Comparison of ENCODE assay signal across 34 cellular contexts in the genomic region with DNA sequence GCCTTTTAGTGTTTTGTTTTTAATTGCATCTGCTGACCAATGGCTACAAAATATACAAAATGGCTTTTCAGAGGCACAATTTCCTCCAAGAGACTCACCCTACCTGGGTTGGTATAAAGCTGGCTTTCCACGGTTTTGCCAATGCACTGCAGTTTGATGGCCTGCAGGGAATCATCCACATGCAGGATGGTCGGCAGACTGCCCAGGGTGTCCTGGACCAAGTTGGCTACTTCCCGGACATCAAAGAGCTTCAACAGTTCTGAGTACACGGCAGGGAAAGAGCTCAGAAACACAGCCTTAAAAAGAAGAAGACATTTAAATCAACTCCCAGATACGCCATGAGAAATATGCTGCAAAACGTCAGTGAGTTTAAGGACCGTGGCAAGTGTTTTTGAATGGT.
"Had no signal": no experiment of that assay in that cellular context is flagged by ENCODE, and none has a peak within 500 bp of the region (broad histone marks: within the 10 kb centered on the region; RNA-seq: fewer than 3 reads in every experiment).

No MANE protein-coding gene starts in this region.

- DNase-seq: activated B cell treated with CpG ODN at 0.5 μM for 24 hours; activated CD4-positive, alpha-beta T cell treated with anti-CD3 and anti-CD28 coated beads for 48 hours; activated CD4-positive, alpha-beta T cell treated with anti-CD3 and anti-CD28 coated beads, Interleukin-2, amount 50 U/mL, for 1 hour; activated CD4-positive, alpha-beta T cell treated with anti-CD3 and anti-CD28 coated beads, Interleukin-2, amount 50 U/mL, for 48 hours; activated CD8-positive, alpha-beta memory T cell treated with anti-CD3 and anti-CD28 coated beads for 24 hours; activated CD8-positive, alpha-beta T cell treated with anti-CD3 and anti-CD28 coated beads for 36 hours; activated effector memory CD4-positive, alpha-beta T cell treated with anti-CD3 and anti-CD28 coated beads, Interleukin-2, amount 50 U/mL, for 16 hours; activated naive CD4-positive, alpha-beta T cell; activated naive CD4-positive, alpha-beta T cell treated with anti-CD3 and anti-CD28 coated beads, Interleukin-2, amount 10 ng/mL, durations not matched to agents 7 days and 5 days; activated naive CD8-positive, alpha-beta T cell treated with anti-CD3 and anti-CD28 coated beads, Interleukin-2, amount 10 ng/mL, durations not matched to agents 7 days and 5 days; activated T-cell treated with anti-CD3 and anti-CD28 coated beads, Interleukin-2, amount 50 U/mL, for 4 hours; amniotic stem cell; brain microvascular endothelial cell; cerebellar nuclear complex; effector memory CD4-positive, alpha-beta T cell; endodermal cell; foreskin keratinocyte; gastrocnemius medialis; heart right ventricle; T-helper 1 cell; T-helper 17 cell; T1000; WERI-Rb-1 had no signal

- H3K4me1 Mint-ChIP-seq: activated B cell treated with CpG ODN at 0.5 μM for 24 hours, endodermal cell, T-helper 17 cell had no signal

- H3K27me3 Mint-ChIP-seq: activated B cell treated with CpG ODN at 0.5 μM for 24 hours; activated naive CD4-positive, alpha-beta T cell treated with anti-CD3 and anti-CD28 coated beads, Interleukin-2, amount 10 ng/mL, durations not matched to agents 7 days and 5 days; dendritic cell treated with granulocyte-macrophage colony-stimulating factor and Interleukin-4, amounts not matched to agents 40 ng/mL and 50 ng/mL, for 4 days had no signal

- H3K27ac ChIP-seq: brain microvascular endothelial cell, coronary artery, foreskin keratinocyte, gastrocnemius medialis, heart right ventricle, hepatocyte, WERI-Rb-1 had no signal

- H3K27me3 ChIP-seq: brain microvascular endothelial cell, dorsolateral prefrontal cortex, foreskin keratinocyte, gastrocnemius medialis, heart right ventricle, hepatocyte had no signal

- H3K4me3 Mint-ChIP-seq: activated B cell treated with CpG ODN at 0.5 μM for 24 hours; activated CD8-positive, alpha-beta T cell treated with anti-CD3 and anti-CD28 coated beads for 36 hours; activated naive CD4-positive, alpha-beta T cell treated with anti-CD3 and anti-CD28 coated beads, Interleukin-2, amount 10 ng/mL, durations not matched to agents 7 days and 5 days; activated naive CD8-positive, alpha-beta T cell treated with anti-CD3 and anti-CD28 coated beads, Interleukin-2, amount 10 ng/mL, durations not matched to agents 7 days and 5 days; activated T-cell treated with anti-CD3 and anti-CD28 coated beads, Interleukin-2, amount 50 U/mL, for 4 hours; dendritic cell treated with granulocyte-macrophage colony-stimulating factor and Interleukin-4, amounts not matched to agents 40 ng/mL and 50 ng/mL, for 4 days; endodermal cell; T-helper 17 cell; T-helper 2 cell treated with Interferon-gamma antibody and Interleukin-4, amounts not matched to agents 5 μg/mL and 100 μg/mL, for 36 hours had no signal

- H3K27ac Mint-ChIP-seq: activated B cell treated with CpG ODN at 0.5 μM for 24 hours; activated CD8-positive, alpha-beta T cell treated with anti-CD3 and anti-CD28 coated beads for 36 hours; activated naive CD4-positive, alpha-beta T cell treated with anti-CD3 and anti-CD28 coated beads, Interleukin-2, amount 10 ng/mL, durations not matched to agents 7 days and 5 days; activated naive CD4-positive, alpha-beta T cell treated with anti-CD3 and anti-CD28 coated beads, Interleukin-2, amount 50 U/mL, for 72 hours; activated naive CD8-positive, alpha-beta T cell treated with anti-CD3 and anti-CD28 coated beads, Interleukin-2, amount 10 ng/mL, durations not matched to agents 7 days and 5 days; activated T-helper 2 cell treated with anti-CD3 and anti-CD28 coated beads, Interferon-gamma antibody, Interleukin-2, Interleukin-4, amounts not matched to agents 10 μg/mL and 5 μg/mL and 100 μg/mL, durations not matched to agents 14 hours and 24 hours and 36 hours; dendritic cell treated with granulocyte-macrophage colony-stimulating factor and Interleukin-4, amounts not matched to agents 40 ng/mL and 50 ng/mL, for 4 days; endodermal cell; T-helper 17 cell; T-helper 2 cell treated with Interferon-gamma antibody and Interleukin-4, amounts not matched to agents 5 μg/mL and 100 μg/mL, for 36 hours had no signal

- H3K4me3 ChIP-seq: coronary artery, dorsolateral prefrontal cortex, gastrocnemius medialis, heart right ventricle, hepatocyte had no signal

- H3K9me3 Mint-ChIP-seq: activated B cell treated with CpG ODN at 0.5 μM for 24 hours; activated CD8-positive, alpha-beta T cell treated with anti-CD3 and anti-CD28 coated beads for 36 hours; activated naive CD4-positive, alpha-beta T cell treated with anti-CD3 and anti-CD28 coated beads, Interleukin-2, amount 10 ng/mL, durations not matched to agents 7 days and 5 days; activated naive CD4-positive, alpha-beta T cell treated with anti-CD3 and anti-CD28 coated beads, Interleukin-2, amount 50 U/mL, for 72 hours; activated naive CD8-positive, alpha-beta T cell treated with anti-CD3 and anti-CD28 coated beads, Interleukin-2, amount 10 ng/mL, durations not matched to agents 7 days and 5 days; activated T-cell treated with anti-CD3 and anti-CD28 coated beads, Interleukin-2, amount 50 U/mL, for 4 hours; activated T-helper 2 cell treated with anti-CD3 and anti-CD28 coated beads, Interferon-gamma antibody, Interleukin-2, Interleukin-4, amounts not matched to agents 10 μg/mL and 5 μg/mL and 100 μg/mL, durations not matched to agents 14 hours and 24 hours and 36 hours; dendritic cell treated with granulocyte-macrophage colony-stimulating factor and Interleukin-4, amounts not matched to agents 40 ng/mL and 50 ng/mL, for 4 days; endodermal cell; T-helper 2 cell treated with Interferon-gamma antibody and Interleukin-4, amounts not matched to agents 5 μg/mL and 100 μg/mL, for 36 hours had no signal

- ATAC-seq: activated CD4-positive, CD25-positive, alpha-beta regulatory T cell treated with anti-CD3 and anti-CD28 coated beads, Interleukin-2, amount 50 U/mL, for 24 hours; activated CD8-positive, alpha-beta T cell treated with anti-CD3 and anti-CD28 coated beads for 36 hours; activated naive CD4-positive, alpha-beta T cell treated with anti-CD3 and anti-CD28 coated beads, Interleukin-2, amount 50 U/mL, for 72 hours; activated T-cell treated with anti-CD3 and anti-CD28 coated beads, Interleukin-2, amount 50 U/mL, for 4 hours; esophagus mucosa; foreskin keratinocyte; gastrocnemius medialis; heart right ventricle; T-helper 17 cell had no signal

- FAIRE-seq: astrocyte, bronchial epithelial cell had no signal

- H3K36me3 Mint-ChIP-seq: activated naive CD4-positive, alpha-beta T cell treated with anti-CD3 and anti-CD28 coated beads, Interleukin-2, amount 10 ng/mL, durations not matched to agents 7 days and 5 days; activated naive CD4-positive, alpha-beta T cell treated with anti-CD3 and anti-CD28 coated beads, Interleukin-2, amount 50 U/mL, for 72 hours; activated naive CD8-positive, alpha-beta T cell treated with anti-CD3 and anti-CD28 coated beads, Interleukin-2, amount 10 ng/mL, durations not matched to agents 7 days and 5 days had no signal

- H3K36me3 ChIP-seq: brain microvascular endothelial cell, WERI-Rb-1 had no signal

- H3K9me3 ChIP-seq: gastrocnemius medialis, heart right ventricle had no signal

- H3K4me1 ChIP-seq: foreskin keratinocyte had no signal
